In the genomic region with DNA sequence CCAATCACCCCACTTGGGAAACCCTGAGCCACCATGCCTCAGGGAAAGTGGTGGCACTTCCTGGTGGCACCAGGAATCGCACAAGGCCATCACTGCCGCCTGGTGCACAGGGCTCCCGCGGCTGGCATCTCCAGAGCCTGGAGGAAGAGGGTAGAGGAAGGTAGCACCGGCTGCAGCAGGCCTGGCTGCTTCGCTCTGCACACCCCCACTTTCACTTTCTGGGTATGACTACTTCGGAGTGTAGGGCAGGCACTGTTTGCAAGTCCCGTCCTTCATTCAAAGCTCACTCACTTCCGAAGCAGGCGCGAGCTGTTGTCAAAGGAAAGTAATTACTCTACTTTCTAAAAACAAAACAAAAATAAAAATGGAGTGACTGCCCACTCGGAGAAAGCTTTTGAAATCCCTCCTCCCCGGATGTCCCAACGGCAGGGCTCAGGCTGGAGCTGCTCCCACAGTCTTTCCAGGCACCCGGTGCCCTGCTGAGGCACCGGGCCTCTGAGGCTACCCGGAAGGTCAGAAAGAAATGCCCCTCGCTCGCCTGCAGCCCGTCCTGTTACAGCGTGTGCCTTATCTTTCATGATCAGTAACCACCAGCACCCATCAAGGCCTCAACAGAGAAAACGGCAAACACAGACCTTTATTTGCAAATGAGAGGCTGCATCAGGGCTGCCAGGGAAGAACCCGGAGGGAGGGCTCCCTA, we compare ENCODE assay signal across 8 cellular contexts. TPM values are rescaled to one million over a fixed set of nuclear protein-coding genes. Genes with fewer than 3 reads are reported as not detected.
A peak's percentile ranks its signal among the peaks of the same experiment; 100 is the strongest.
DNase-seq lines count a peak whose midpoint lies in the region; ATAC-seq and TF ChIP-seq lines count a peak whose summit lies in the region.

No MANE protein-coding gene starts in this region.

- no peaks in the 10 kb centered on the region for H3K9me3 Mint-ChIP-seq in CD4-positive, alpha-beta T cell
- no peaks in the 10 kb centered on the region for H3K9me3 Mint-ChIP-seq in activated naive CD8-positive, alpha-beta T cell treated with anti-CD3 and anti-CD28 coated beads, Interleukin-2, amount 50 U/mL, for 24 hours

- H3K27ac Mint-ChIP-seq in CD4-positive, alpha-beta T cell = peak overlapping the region; percentile 92
- H3K27ac Mint-ChIP-seq in activated naive CD8-positive, alpha-beta T cell treated with anti-CD3 and anti-CD28 coated beads, Interleukin-2, amount 50 U/mL, for 24 hours = peak overlapping the region; percentile 88

- H3K9me3 ChIP-seq in CD4-positive, alpha-beta T cell (ENCODE audit: control insufficient read depth, low read length) = no peaks in the 10 kb centered on the region
- H3K9me3 ChIP-seq in HEK293 (ENCODE audit: control insufficient read depth, insufficient read depth, low read depth, low read length) (no peaks in the 10 kb centered on the region), iPS-18a (ENCODE audit: control insufficient read depth, low read depth, low read length) (no peaks in the 10 kb centered on the region)

- intact Hi-C loops in CD4-positive, alpha-beta T cell (cut with DNase I, micrococcal nuclease) = loop anchor here in 1 of 2 experiments (2.0 to 10.0 kb wide), 2 partner anchors 263 to 1839 kb away; a partner anchor contains a TSS

- H3K4me3 Mint-ChIP-seq in CD4-positive, alpha-beta T cell = peak overlapping the region; percentile 95
- H3K4me3 Mint-ChIP-seq in activated naive CD8-positive, alpha-beta T cell treated with anti-CD3 and anti-CD28 coated beads, Interleukin-2, amount 50 U/mL, for 24 hours = peak overlapping the region; percentile 87

- H3K4me3 ChIP-seq in HEK293 (ENCODE audit: low read depth, low read length) = peak overlapping the region; percentile 50
- H3K4me3 ChIP-seq in iPS-18a (ENCODE audit: low read length) = peak overlapping the region; percentile 93

- H3K27me3 ChIP-seq in CD4-positive, alpha-beta T cell (ENCODE audit: control insufficient read depth, insufficient read depth, low read length) = peaks cover 14% of the 10 kb centered on the region
- peaks cover 21% of the 10 kb centered on the region for H3K27me3 ChIP-seq in iPS-18a (ENCODE audit: control insufficient read depth, insufficient read depth, low read length)

- H3K27me3 Mint-ChIP-seq in CD4-positive, alpha-beta T cell = peaks cover 17% of the 10 kb centered on the region
- peaks cover 10% of the 10 kb centered on the region for H3K27me3 Mint-ChIP-seq in activated naive CD8-positive, alpha-beta T cell treated with anti-CD3 and anti-CD28 coated beads, Interleukin-2, amount 50 U/mL, for 24 hours

- peak; percentile 21 for ATAC-seq in CD4-positive, alpha-beta T cell (ENCODE audit: poor library complexity)
- ATAC-seq in SK-N-SH treated with all-trans-retinoic acid at 6 μM for 48 hours (peak; percentile 45), HG03442 (IDR thresholded peaks at IDR 0.05; ENCODE audit: unreplicated experiment) (no peak)
- ATAC-seq in activated naive CD8-positive, alpha-beta T cell treated with anti-CD3 and anti-CD28 coated beads, Interleukin-2, amount 50 U/mL, for 24 hours = peak; percentile 61

- H3K4me1 ChIP-seq in HEK293 (ENCODE audit: control insufficient read depth, insufficient read depth, low read length) (no peaks in the 10 kb centered on the region), iPS-18a (ENCODE audit: control insufficient read depth, low read depth, low read length) (peaks cover 5% of the 10 kb centered on the region)

- TF ChIP-seq CTCF in CD4-positive, alpha-beta T cell (IDR thresholded peaks at IDR 0.05) = no peak
- TF ChIP-seq CTCF in HEK293 (tag by site-specific recombination; IDR thresholded peaks at IDR 0.05) = no peak

- H3K4me1 Mint-ChIP-seq in CD4-positive, alpha-beta T cell (ENCODE audit: low read depth) = peaks cover 48% of the 10 kb centered on the region
- peaks cover 31% of the 10 kb centered on the region for H3K4me1 Mint-ChIP-seq in activated naive CD8-positive, alpha-beta T cell treated with anti-CD3 and anti-CD28 coated beads, Interleukin-2, amount 50 U/mL, for 24 hours

- peak overlapping the region; percentile 39 for H3K27ac ChIP-seq in CD4-positive, alpha-beta T cell (ENCODE audit: low read depth, low read length)
- peak overlapping the region; percentile 92; the same call in 1 of the 2 replicates for H3K27ac ChIP-seq in HEK293 (ENCODE audit: extremely low read depth, low read depth, low read length)
- peak overlapping the region; percentile 53 for H3K27ac ChIP-seq in iPS-18a (ENCODE audit: low read length)

- CTCF ChIA-PET in CD4-positive, alpha-beta T cell (lab: Charles Lee) = interaction anchor here (1.1 kb wide), 1 partner anchor 40 kb away, joined by 3 read pairs; a partner anchor contains a TSS
- CTCF ChIA-PET in HEK293 (lab: Yijun Ruan, JAX) = interaction anchor here (1.2 kb wide), 1 partner anchor 33 kb away, joined by 3 read pairs; no protein-coding TSS in a partner anchor

- H3K36me3 ChIP-seq in HEK293 (ENCODE audit: control insufficient read depth in 2 of 2, insufficient read depth in 1 of 2, low read length in 2 of 2) (peaks cover 0 to 6% of the 10 kb centered on the region in 2 experiments; a peak in 2 of 3 replicates), iPS-18a (ENCODE audit: control insufficient read depth, low read depth, low read length) (no peaks in the 10 kb centered on the region)

- peaks cover 16% of the 10 kb centered on the region for H3K36me3 Mint-ChIP-seq in CD4-positive, alpha-beta T cell (ENCODE audit: low read depth)
- no peaks in the 10 kb centered on the region for H3K36me3 Mint-ChIP-seq in activated naive CD8-positive, alpha-beta T cell treated with anti-CD3 and anti-CD28 coated beads, Interleukin-2, amount 50 U/mL, for 24 hours (ENCODE audit: low read depth)

- POLR2A ChIA-PET in CD4-positive, alpha-beta T cell (lab: Charles Lee) = interaction anchor here (0.7 to 2.0 kb wide), 8 partner anchors 40 to 1035 kb away, joined by 3 to 10 read pairs (median 4); a partner anchor contains a TSS
- POLR2A ChIA-PET in HEK293 (lab: Yijun Ruan, JAX) = interaction anchor here (0.7 to 0.9 kb wide), 2 partner anchors 15 to 69 kb away, joined by 3 read pairs; no protein-coding TSS in a partner anchor

- peak overlapping the region; percentile 95 for H3K9ac ChIP-seq in iPS-18a (ENCODE audit: low read length)

- peak; percentile 22 to 58 (median 31) for DNase-seq in CD4-positive, alpha-beta T cell
- peak; percentile 64 for DNase-seq in activated naive CD8-positive, alpha-beta T cell treated with anti-CD3 and anti-CD28 coated beads, Interleukin-2, amount 50 U/mL, for 24 hours
- DNase-seq in stimulated activated CD4-positive, alpha-beta T cell treated with anti-CD3 and anti-CD28 coated beads, Interleukin-12 subunit alpha, Interleukin-12 subunit beta, amount 100 ng/mL, for 48 hours (ENCODE audit: low read depth in 2 of 3, low spot score in 1 of 3) = peak; percentile 56 to 58 (median 57)
- DNase-seq in DMS153 treated with DMSO at 0.1 percent for 48 hours (lab: John Stamatoyannopoulos, UW; ENCODE audit: unreplicated experiment) = no peak

TF ChIP-seq in HEK293, 187 proteins besides CTCF, POLR2A, EP300 and RAD21 (continues in another document):
- TF ChIP-seq ZBTB48 (tag by site-specific recombination; IDR thresholded peaks at IDR 0.05) (peak; percentile 67; the same call in 1 of the 2 replicates), PRDM1 (tag by site-specific recombination; IDR thresholded peaks at IDR 0.05) (peak; percentile 97), ZBTB8A (tag by site-specific recombination; IDR thresholded peaks at IDR 0.05) (peak; percentile 63), FEZF1 (tag by site-specific recombination; IDR thresholded peaks at IDR 0.05) (no peak), ZNF768 (tag by site-specific recombination; IDR thresholded peaks at IDR 0.05) (no peak)
- TF ChIP-seq, protein P1, sequence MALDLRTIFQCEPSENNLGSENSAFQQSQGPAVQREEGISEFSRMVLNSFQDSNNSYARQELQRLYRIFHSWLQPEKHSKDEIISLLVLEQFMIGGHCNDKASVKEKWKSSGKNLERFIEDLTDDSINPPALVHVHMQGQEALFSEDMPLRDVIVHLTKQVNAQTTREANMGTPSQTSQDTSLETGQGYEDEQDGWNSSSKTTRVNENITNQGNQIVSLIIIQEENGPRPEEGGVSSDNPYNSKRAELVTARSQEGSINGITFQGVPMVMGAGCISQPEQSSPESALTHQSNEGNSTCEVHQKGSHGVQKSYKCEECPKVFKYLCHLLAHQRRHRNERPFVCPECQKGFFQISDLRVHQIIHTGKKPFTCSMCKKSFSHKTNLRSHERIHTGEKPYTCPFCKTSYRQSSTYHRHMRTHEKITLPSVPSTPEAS (tag by site-specific recombination; IDR thresholded peaks at IDR 0.05) = peak; percentile 38; the same call in 1 of the 2 replicates

TF ChIP-seq in SK-N-SH treated with all-trans-retinoic acid at 6 μM for 48 hours, 23 proteins besides CTCF, POLR2A, EP300 and RAD21 (continues in another document):
- TF ChIP-seq, protein P2, sequence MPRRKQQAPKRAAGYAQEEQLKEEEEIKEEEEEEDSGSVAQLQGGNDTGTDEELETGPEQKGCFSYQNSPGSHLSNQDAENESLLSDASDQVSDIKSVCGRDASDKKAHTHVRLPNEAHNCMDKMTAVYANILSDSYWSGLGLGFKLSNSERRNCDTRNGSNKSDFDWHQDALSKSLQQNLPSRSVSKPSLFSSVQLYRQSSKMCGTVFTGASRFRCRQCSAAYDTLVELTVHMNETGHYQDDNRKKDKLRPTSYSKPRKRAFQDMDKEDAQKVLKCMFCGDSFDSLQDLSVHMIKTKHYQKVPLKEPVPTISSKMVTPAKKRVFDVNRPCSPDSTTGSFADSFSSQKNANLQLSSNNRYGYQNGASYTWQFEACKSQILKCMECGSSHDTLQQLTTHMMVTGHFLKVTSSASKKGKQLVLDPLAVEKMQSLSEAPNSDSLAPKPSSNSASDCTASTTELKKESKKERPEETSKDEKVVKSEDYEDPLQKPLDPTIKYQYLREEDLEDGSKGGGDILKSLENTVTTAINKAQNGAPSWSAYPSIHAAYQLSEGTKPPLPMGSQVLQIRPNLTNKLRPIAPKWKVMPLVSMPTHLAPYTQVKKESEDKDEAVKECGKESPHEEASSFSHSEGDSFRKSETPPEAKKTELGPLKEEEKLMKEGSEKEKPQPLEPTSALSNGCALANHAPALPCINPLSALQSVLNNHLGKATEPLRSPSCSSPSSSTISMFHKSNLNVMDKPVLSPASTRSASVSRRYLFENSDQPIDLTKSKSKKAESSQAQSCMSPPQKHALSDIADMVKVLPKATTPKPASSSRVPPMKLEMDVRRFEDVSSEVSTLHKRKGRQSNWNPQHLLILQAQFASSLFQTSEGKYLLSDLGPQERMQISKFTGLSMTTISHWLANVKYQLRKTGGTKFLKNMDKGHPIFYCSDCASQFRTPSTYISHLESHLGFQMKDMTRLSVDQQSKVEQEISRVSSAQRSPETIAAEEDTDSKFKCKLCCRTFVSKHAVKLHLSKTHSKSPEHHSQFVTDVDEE (CRISPR knock-in tag; IDR thresholded peaks at IDR 0.05) = no peak
- no peak for TF ChIP-seq ISL1 (CRISPR knock-in tag; IDR thresholded peaks at IDR 0.05)
- no peak for TF ChIP-seq ZFP3 (CRISPR knock-in tag; IDR thresholded peaks at IDR 0.05)
- TF ChIP-seq ZNF8 (CRISPR knock-in tag; IDR thresholded peaks at IDR 0.05) = no peak
- no peak for TF ChIP-seq ZC3H10 (CRISPR knock-in tag; IDR thresholded peaks at IDR 0.05)
- no peak for TF ChIP-seq RARB (CRISPR knock-in tag; IDR thresholded peaks at IDR 0.05)
- TF ChIP-seq BACH2 (CRISPR knock-in tag; IDR thresholded peaks at IDR 0.05; ENCODE audit: borderline replicate concordance) = no peak
- no peak for TF ChIP-seq OSR1 (CRISPR knock-in tag; IDR thresholded peaks at IDR 0.05)
- no peak for TF ChIP-seq ZNF70 (CRISPR knock-in tag; IDR thresholded peaks at IDR 0.05)

RNA-seq across cellular contexts. Expression of a gene that starts 2.0 kb away (rescaled TPM):
- 10 to 100 TPM; 26.7 to 29.0 TPM for total RNA-seq in CD4-positive, alpha-beta T cell

RNA-seq across cellular contexts. Expression of a gene that starts 40.6 kb away (rescaled TPM):
- total RNA-seq in CD4-positive, alpha-beta T cell = 1 to 10 TPM; 4.0 to 4.9 TPM

Comparison
In these comparisons a context has a peak if more than half of its experiments do, and no peak if none do; other contexts are left out.
1. H3K27ac ChIP-seq: peak in every context shown above with its lines; median percentile 92 in HEK293; 53 in iPS-18a; 39 in CD4-positive, alpha-beta T cell.